14 cellular contexts compared by ENCODE assay signal in the genomic region with DNA sequence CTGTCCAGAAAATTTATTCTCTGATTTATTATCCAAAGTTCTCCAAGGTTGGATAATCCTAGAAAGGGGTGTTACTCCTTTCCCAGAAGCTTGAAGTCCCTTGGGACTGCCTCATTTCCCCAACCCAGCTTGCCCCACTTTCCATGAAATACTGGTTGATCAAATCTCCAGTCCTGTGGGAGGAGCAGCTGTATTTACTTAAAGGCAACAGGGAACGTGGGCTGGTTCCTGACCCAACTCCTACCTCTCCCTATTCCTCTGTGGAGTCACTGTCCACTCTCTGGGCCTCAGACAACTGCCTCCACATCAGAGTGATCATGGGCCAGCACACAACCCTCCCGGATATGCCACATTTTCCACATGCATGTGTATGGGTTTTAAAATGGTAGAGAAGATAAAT.
"Had no signal": no experiment of that assay in that cellular context is flagged by ENCODE, and none has a peak within 500 bp of the region (broad histone marks: within the 10 kb centered on the region; RNA-seq: fewer than 3 reads in every experiment).

No MANE protein-coding gene starts in this region.

- ATAC-seq: foreskin keratinocyte, lower lobe of right lung had no signal

- H3K36me3 ChIP-seq: brain microvascular endothelial cell, sigmoid colon, thoracic aorta had no signal

- H3K9me3 ChIP-seq: lower lobe of right lung, sigmoid colon, stomach, thoracic aorta had no signal

- DNase-seq: activated CD4-positive, alpha-beta T cell treated with anti-CD3 and anti-CD28 coated beads, Interleukin-2, amount 10 ng/mL, durations not matched to agents 7 days and 5 days; activated CD8-positive, alpha-beta memory T cell treated with anti-CD3 and anti-CD28 coated beads for 24 hours; activated naive CD8-positive, alpha-beta T cell treated with anti-CD3 and anti-CD28 coated beads, Interleukin-2, amount 10 ng/mL, durations not matched to agents 7 days and 5 days; brain microvascular endothelial cell; cortex of kidney; effector CD4-positive, alpha-beta T cell; foreskin keratinocyte; lower lobe of right lung; sigmoid colon; stimulated activated CD4-positive, alpha-beta T cell treated with anti-CD3 and anti-CD28 coated beads, Interleukin-12 subunit alpha, Interleukin-12 subunit beta, amount 100 ng/mL, for 4 hours; stimulated activated CD4-positive, alpha-beta T cell treated with anti-CD3 and anti-CD28 coated beads, Interleukin-2, amount 100 ng/mL, for 24 hours; stomach; T-helper 9 cell had no signal

- H3K27me3 ChIP-seq: sigmoid colon, stomach had no signal

- H3K4me3 ChIP-seq: lower lobe of right lung, sigmoid colon, stomach, thoracic aorta had no signal

- H3K27ac ChIP-seq: brain microvascular endothelial cell, foreskin keratinocyte, lower lobe of right lung, stomach, thoracic aorta had no signal

- H3K4me1 ChIP-seq: foreskin keratinocyte, lower lobe of right lung, sigmoid colon had no signal
